In genomic region chr5:159904874-159905273, GRCh38 we compare ENCODE assay signal across 1 cellular context.
TF ChIP-seq lines count a peak whose summit lies in the region.

No MANE protein-coding gene starts in this region.

TF ChIP-seq in GM23338, 12 proteins besides CTCF, POLR2A, EP300 and RAD21 (continued from another document):
- TF ChIP-seq NANOG (IDR thresholded peaks at IDR 0.05; ENCODE audit: borderline replicate concordance) (no peak), CREB1 (CRISPR knock-in tag; IDR thresholded peaks at IDR 0.05; ENCODE audit: low read depth) (no peak), ETS1 (IDR thresholded peaks at IDR 0.05) (no peak), ZNF114 (CRISPR knock-in tag; IDR thresholded peaks at IDR 0.05) (no peak), STAT1 (IDR thresholded peaks at IDR 0.05; ENCODE audit: unreplicated experiment) (no peak)
